In the genomic region with DNA sequence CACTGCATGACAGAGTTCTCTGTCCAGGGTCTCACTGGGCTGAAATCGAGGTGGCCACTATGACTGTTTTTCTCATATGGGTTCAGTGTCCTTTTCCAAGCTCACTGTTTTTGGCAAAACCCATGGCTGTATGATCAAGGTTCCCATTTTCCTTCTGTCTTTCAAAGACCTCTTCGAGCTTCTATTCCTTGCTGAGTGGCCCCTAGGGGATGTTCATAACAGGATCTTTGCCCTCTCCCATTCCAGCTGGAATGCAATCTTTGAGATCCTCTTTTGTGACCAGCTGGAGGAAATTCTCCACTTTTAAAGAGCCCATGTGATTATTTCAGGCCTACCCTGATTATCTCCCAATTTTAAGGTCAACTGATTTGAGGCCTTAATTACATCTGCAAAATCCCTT, we compare ENCODE assay signal across 15 cellular contexts.
DNase-seq lines count a peak whose midpoint lies in the region; ATAC-seq and TF ChIP-seq lines count a peak whose summit lies in the region.
"Had no signal": no experiment of that assay in that cellular context is flagged by ENCODE, and none has a peak within 500 bp of the region (broad histone marks: within the 10 kb centered on the region; RNA-seq: fewer than 3 reads in every experiment).

No MANE protein-coding gene starts in this region.

- no peaks in the 10 kb centered on the region for H3K27me3 ChIP-seq in left ventricle myocardium inferior (ENCODE audit: low read depth)
- H3K27me3 ChIP-seq: BLaER1 treated with 17β-estradiol and CSF1 and Interleukin-3, amounts not matched to agents 10 nM and 100 nM had no signal

- no peaks in the 10 kb centered on the region for H3K4me1 ChIP-seq in left ventricle myocardium inferior
- H3K4me1 ChIP-seq: BLaER1 treated with 17β-estradiol and CSF1 and Interleukin-3, amounts not matched to agents 10 nM and 100 nM had no signal

- H3K4me3 ChIP-seq in left ventricle myocardium inferior = no peak overlapping the region
- H3K4me3 ChIP-seq: BLaER1 treated with 17β-estradiol and CSF1 and Interleukin-3, amounts not matched to agents 10 nM and 100 nM; GM12878 had no signal

- no peak for TF ChIP-seq CTCF in left ventricle myocardium inferior (IDR thresholded peaks at IDR 0.05; ENCODE audit: borderline replicate concordance)

- H3K36me3 ChIP-seq in left ventricle myocardium inferior = no peaks in the 10 kb centered on the region
- H3K36me3 ChIP-seq: BLaER1 treated with 17β-estradiol and CSF1 and Interleukin-3, amounts not matched to agents 10 nM and 100 nM had no signal

- ATAC-seq in Right ventricle myocardium inferior = peak; percentile 48
- ATAC-seq in left cardiac atrium = no peak
- ATAC-seq in left ventricle myocardium superior = peak; percentile 71
- no peak for ATAC-seq in GM18870 (IDR thresholded peaks at IDR 0.05; ENCODE audit: unreplicated experiment)
- ATAC-seq: CD8-positive, alpha-beta T cell; GM12878; HepG2 had no signal

- DNase-seq in Right ventricle myocardium inferior (ENCODE audit: missing footprints) (no peak), left cardiac atrium (no peak), left ventricle myocardium superior (no peak), left ventricle myocardium inferior (no peak), NCI-H82 (lab: John Stamatoyannopoulos, UW) (peak; percentile 71), KBM-7 (no peak)
- DNase-seq: Calu3; CD8-positive, alpha-beta T cell; DMS79 treated with DMSO at 0.1 percent for 48 hours; GF-D8; H9 had no signal

- intact Hi-C loops in Right ventricle myocardium inferior (cut with DNase I) = no loop called here
- intact Hi-C loops in left cardiac atrium (cut with DNase I) = no loop called here
- intact Hi-C loops in left ventricle myocardium superior (cut with micrococcal nuclease) = no loop called here
- intact Hi-C loops in left ventricle myocardium inferior (cut with micrococcal nuclease) = no loop called here

- peaks cover 1% of the 10 kb centered on the region for H3K9me3 ChIP-seq in left ventricle myocardium inferior (replicated peaks)

- H3K27ac ChIP-seq in left ventricle myocardium inferior (replicated peaks) = no peak overlapping the region
- H3K27ac ChIP-seq: BLaER1 treated with 17β-estradiol and CSF1 and Interleukin-3, amounts not matched to agents 10 nM and 100 nM had no signal

- in situ Hi-C loops in KBM-7 (cut with MboI; ENCODE audit: low pct_unique_long_range_greater_than_20kb, low sequenced_read_pairs) = no loop called here

Comparison
In these comparisons a context has a peak if more than half of its experiments do, and no peak if none do; other contexts are left out.
1. ATAC-seq: peak in Right ventricle myocardium inferior (single experiment) and left ventricle myocardium superior (single experiment); none in left cardiac atrium (0 of 2) and GM18870 (single experiment).